Comparison of ENCODE assay signal across 1 cellular context in genomic region chr6:1311400-1312192, GRCh38.
TF ChIP-seq lines count a peak whose summit lies in the region.

TSS of gene FOXQ1 (plus strand) at chr6:1312098. CDS start at chr6:1312705, 607 bp downstream.

TF ChIP-seq in HepG2, 621 proteins besides CTCF, POLR2A, EP300 and RAD21 (continued from another document and continues in another):
- TF ChIP-seq ZNF24 (IDR thresholded peaks at IDR 0.05) (peak; percentile 54; the same call in 1 of the 2 replicates), ZSCAN9 (CRISPR knock-in tag; IDR thresholded peaks at IDR 0.05; ENCODE audit: borderline replicate concordance) (peak; percentile 98), PATZ1 (CRISPR knock-in tag; IDR thresholded peaks at IDR 0.05) (peak; percentile 98), ZNF34 (CRISPR knock-in tag; IDR thresholded peaks at IDR 0.05; ENCODE audit: borderline replicate concordance) (no peak), ZNF619 (CRISPR knock-in tag; IDR thresholded peaks at IDR 0.05) (peak; percentile 74; the same call in 1 of the 2 replicates), AGO2 (optimal IDR thresholded peaks at IDR 0.05; ENCODE audit: low read depth, low read length) (peak; percentile 14), SP4 (CRISPR knock-in tag; IDR thresholded peaks at IDR 0.05) (peak; percentile 93), GFI1 (CRISPR knock-in tag; IDR thresholded peaks at IDR 0.05; ENCODE audit: borderline replicate concordance) (peak; percentile 78; the same call in 1 of the 2 replicates), HMG20A (CRISPR knock-in tag; IDR thresholded peaks at IDR 0.05; ENCODE audit: borderline replicate concordance) (peak; percentile 64), ZNF263 (CRISPR knock-in tag; IDR thresholded peaks at IDR 0.05) (no peak; the same call in none of the 2 replicates), ZNF354B (CRISPR knock-in tag; IDR thresholded peaks at IDR 0.05) (peak; percentile 80), RARA (CRISPR knock-in tag; IDR thresholded peaks at IDR 0.05) (peak; percentile 70), E2F2 (CRISPR knock-in tag; IDR thresholded peaks at IDR 0.05; ENCODE audit: borderline replicate concordance) (peak; percentile 23; the same call in 1 of the 2 replicates), FUBP1 (CRISPR knock-in tag; IDR thresholded peaks at IDR 0.05; ENCODE audit: borderline replicate concordance) (no peak), ZBTB3 (CRISPR knock-in tag; IDR thresholded peaks at IDR 0.05; ENCODE audit: borderline replicate concordance, low read depth) (no peak; the same call in 1 of the 2 replicates), ZBTB40 (IDR thresholded peaks at IDR 0.05) (no peak), ZBTB40 (CRISPR knock-in tag; IDR thresholded peaks at IDR 0.05) (0 out of 2 replicates have a peak, but pooled peaks have one; percentile 16), DNMT3B (CRISPR knock-in tag; conservative IDR thresholded peaks at IDR 0.05) (peak; percentile 61; the same call in 1 of the 2 replicates), MIXL1 (CRISPR knock-in tag; IDR thresholded peaks at IDR 0.05) (peak; percentile 75; the same call in 1 of the 2 replicates), ZNF609 (CRISPR knock-in tag; IDR thresholded peaks at IDR 0.05; ENCODE audit: borderline replicate concordance) (peak; percentile 85; the same call in 1 of the 2 replicates), REXO4 (CRISPR knock-in tag; IDR thresholded peaks at IDR 0.05; ENCODE audit: borderline replicate concordance) (peak; percentile 27), SCMH1 (CRISPR knock-in tag; IDR thresholded peaks at IDR 0.05; ENCODE audit: borderline replicate concordance) (no peak), KMT2A (CRISPR knock-in tag; IDR thresholded peaks at IDR 0.05) (peak; percentile 98), SNRNP70 (IDR thresholded peaks at IDR 0.05; ENCODE audit: low read depth, low read length) (no peak)
- TF ChIP-seq, protein P1, sequence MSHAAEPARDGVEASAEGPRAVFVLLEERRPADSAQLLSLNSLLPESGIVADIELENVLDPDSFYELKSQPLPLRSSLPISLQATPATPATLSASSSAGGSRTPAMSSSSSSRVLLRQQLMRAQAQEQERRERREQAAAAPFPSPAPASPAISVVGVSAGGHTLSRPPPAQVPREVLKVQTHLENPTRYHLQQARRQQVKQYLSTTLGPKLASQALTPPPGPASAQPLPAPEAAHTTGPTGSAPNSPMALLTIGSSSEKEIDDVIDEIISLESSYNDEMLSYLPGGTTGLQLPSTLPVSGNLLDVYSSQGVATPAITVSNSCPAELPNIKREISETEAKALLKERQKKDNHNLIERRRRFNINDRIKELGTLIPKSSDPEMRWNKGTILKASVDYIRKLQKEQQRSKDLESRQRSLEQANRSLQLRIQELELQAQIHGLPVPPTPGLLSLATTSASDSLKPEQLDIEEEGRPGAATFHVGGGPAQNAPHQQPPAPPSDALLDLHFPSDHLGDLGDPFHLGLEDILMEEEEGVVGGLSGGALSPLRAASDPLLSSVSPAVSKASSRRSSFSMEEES (CRISPR knock-in tag; IDR thresholded peaks at IDR 0.05): no peak; the same call in none of the 2 replicates
- TF ChIP-seq, protein P2, sequence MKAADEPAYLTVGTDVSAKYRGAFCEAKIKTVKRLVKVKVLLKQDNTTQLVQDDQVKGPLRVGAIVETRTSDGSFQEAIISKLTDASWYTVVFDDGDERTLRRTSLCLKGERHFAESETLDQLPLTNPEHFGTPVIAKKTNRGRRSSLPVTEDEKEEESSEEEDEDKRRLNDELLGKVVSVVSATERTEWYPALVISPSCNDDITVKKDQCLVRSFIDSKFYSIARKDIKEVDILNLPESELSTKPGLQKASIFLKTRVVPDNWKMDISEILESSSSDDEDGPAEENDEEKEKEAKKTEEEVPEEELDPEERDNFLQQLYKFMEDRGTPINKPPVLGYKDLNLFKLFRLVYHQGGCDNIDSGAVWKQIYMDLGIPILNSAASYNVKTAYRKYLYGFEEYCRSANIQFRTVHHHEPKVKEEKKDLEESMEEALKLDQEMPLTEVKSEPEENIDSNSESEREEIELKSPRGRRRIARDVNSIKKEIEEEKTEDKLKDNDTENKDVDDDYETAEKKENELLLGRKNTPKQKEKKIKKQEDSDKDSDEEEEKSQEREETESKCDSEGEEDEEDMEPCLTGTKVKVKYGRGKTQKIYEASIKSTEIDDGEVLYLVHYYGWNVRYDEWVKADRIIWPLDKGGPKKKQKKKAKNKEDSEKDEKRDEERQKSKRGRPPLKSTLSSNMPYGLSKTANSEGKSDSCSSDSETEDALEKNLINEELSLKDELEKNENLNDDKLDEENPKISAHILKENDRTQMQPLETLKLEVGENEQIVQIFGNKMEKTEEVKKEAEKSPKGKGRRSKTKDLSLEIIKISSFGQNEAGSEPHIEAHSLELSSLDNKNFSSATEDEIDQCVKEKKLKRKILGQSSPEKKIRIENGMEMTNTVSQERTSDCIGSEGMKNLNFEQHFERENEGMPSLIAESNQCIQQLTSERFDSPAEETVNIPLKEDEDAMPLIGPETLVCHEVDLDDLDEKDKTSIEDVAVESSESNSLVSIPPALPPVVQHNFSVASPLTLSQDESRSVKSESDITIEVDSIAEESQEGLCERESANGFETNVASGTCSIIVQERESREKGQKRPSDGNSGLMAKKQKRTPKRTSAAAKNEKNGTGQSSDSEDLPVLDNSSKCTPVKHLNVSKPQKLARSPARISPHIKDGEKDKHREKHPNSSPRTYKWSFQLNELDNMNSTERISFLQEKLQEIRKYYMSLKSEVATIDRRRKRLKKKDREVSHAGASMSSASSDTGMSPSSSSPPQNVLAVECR (CRISPR knock-in tag; IDR thresholded peaks at IDR 0.05; ENCODE audit: borderline replicate concordance): peak; percentile 88
